Comparison of ENCODE assay signal across 11 cellular contexts in genomic region chr21:33682992-33683627, GRCh38. TPM values are rescaled to one million over a fixed set of nuclear protein-coding genes. Genes with fewer than 3 reads are reported as not detected.
DNase-seq lines count a peak whose midpoint lies in the region; ATAC-seq and TF ChIP-seq lines count a peak whose summit lies in the region.
"Had no signal": no experiment of that assay in that cellular context is flagged by ENCODE, and none has a peak within 500 bp of the region (broad histone marks: within the 10 kb centered on the region; RNA-seq: fewer than 3 reads in every experiment).

No MANE protein-coding gene starts in this region.

- H2AK9ac ChIP-seq in IMR-90 (replicated peaks; ENCODE audit: low read depth, low read length, poor library complexity), result no peak overlapping the region

- peak; percentile 65 for DNase-seq in AG20443 (ENCODE audit: low spot score)
- peak; percentile 88 for DNase-seq in IMR-90
- peak; percentile 93 for DNase-seq in mammary epithelial cell
- DNase-seq in mesendoderm, result peak; percentile 95
- DNase-seq in activated CD4-positive, alpha-beta T cell treated with anti-CD3 and anti-CD28 coated beads, Interleukin-2, amount 10 ng/mL, durations not matched to agents 7 days and 5 days, result no peak
- DNase-seq in DMS 273 (lab: John Stamatoyannopoulos, UW; ENCODE audit: unreplicated experiment), result no peak
- DNase-seq in stimulated activated CD4-positive, alpha-beta T cell treated with anti-CD3 and anti-CD28 coated beads, Interleukin-1b, Interleukin-23, amount 100 ng/mL, for 48 hours, result no peak
- DNase-seq in NCI-H2107 treated with DMSO at 0.1 percent for 48 hours (lab: John Stamatoyannopoulos, UW; ENCODE audit: unreplicated experiment), result no peak
- DNase-seq: DMS79 treated with DMSO at 0.1 percent for 48 hours, Peyer's patch, upper lobe of left lung had no signal

- H4K20me1 ChIP-seq in IMR-90 (ENCODE audit: insufficient read depth, low read length) (peaks cover 31% of the 10 kb centered on the region), mammary epithelial cell (ENCODE audit: insufficient read depth, low read length) (no peaks in the 10 kb centered on the region)

- H2AFZ ChIP-seq in IMR-90 (replicated peaks; ENCODE audit: low read length, poor library complexity) (no peak overlapping the region), mammary epithelial cell (ENCODE audit: low read depth, low read length) (no peak overlapping the region)

- H2BK120ac ChIP-seq in IMR-90 (ENCODE audit: low read depth, low read length), result no peak overlapping the region
- no peak overlapping the region for H2BK120ac ChIP-seq in mesendoderm (ENCODE audit: low read depth, low read length)

- no peaks in the 10 kb centered on the region for H3K36me3 ChIP-seq in IMR-90 (ENCODE audit: control insufficient read depth, insufficient read depth, low read length)
- H3K36me3 ChIP-seq in mammary epithelial cell (ENCODE audit: insufficient read depth, low read length), result peaks cover 2% of the 10 kb centered on the region
- no peaks in the 10 kb centered on the region for H3K36me3 ChIP-seq in mesendoderm (ENCODE audit: control insufficient read depth, insufficient read depth, low read length)
- H3K36me3 ChIP-seq: Peyer's patch, upper lobe of left lung had no signal

- H2BK5ac ChIP-seq in IMR-90 (ENCODE audit: low read depth, low read length, poor library complexity, severe bottlenecking) (peak overlapping the region; percentile 59), mesendoderm (ENCODE audit: low read length) (no peak overlapping the region)

- H2BK20ac ChIP-seq in IMR-90 (ENCODE audit: low read depth, low read length), result no peak overlapping the region

- H3K14ac ChIP-seq in IMR-90 (replicated peaks; ENCODE audit: low read depth, low read length), result peak overlapping the region; percentile 30

- H4K8ac ChIP-seq in IMR-90 (ENCODE audit: low read depth in 2 of 2, low read length in 2 of 2) (peak overlapping the region in 1 of 2 experiments; percentile 28; a peak in 1 of 4 replicates), mesendoderm (ENCODE audit: low read depth, low read length) (no peak overlapping the region)

- H3K79me2 ChIP-seq in mammary epithelial cell (ENCODE audit: insufficient read depth, low read length) (peaks cover 83% of the 10 kb centered on the region), mesendoderm (ENCODE audit: control insufficient read depth, insufficient read depth, low read length) (peaks cover 26% of the 10 kb centered on the region)

- H4K5ac ChIP-seq in IMR-90 (ENCODE audit: low read depth, low read length), result no peak overlapping the region
- no peak overlapping the region for H4K5ac ChIP-seq in mesendoderm (ENCODE audit: low read length)

- no peak overlapping the region for H2BK15ac ChIP-seq in IMR-90 (ENCODE audit: low read depth, low read length)
- H2BK15ac ChIP-seq in mesendoderm (replicated peaks; ENCODE audit: low read depth), result no peak overlapping the region

- TF ChIP-seq POLR2A in IMR-90 (IDR thresholded peaks at IDR 0.05; ENCODE audit: low read depth, low read length), result no peak

- H3K9ac ChIP-seq in IMR-90 (ENCODE audit: low read depth, low read length) (no peak overlapping the region; the same call in 1 of the 2 replicates), mammary epithelial cell (ENCODE audit: insufficient read depth, low read length) (no peak overlapping the region), mesendoderm (ENCODE audit: low read length) (no peak overlapping the region)

- TF ChIP-seq CTCF in IMR-90 (conservative IDR thresholded peaks at IDR 0.05; ENCODE audit: low read depth, low read length), result no peak
- no peak for TF ChIP-seq CTCF in mammary epithelial cell (conservative IDR thresholded peaks at IDR 0.05 in 1 of 2, IDR thresholded peaks at IDR 0.05 in 1 of 2; ENCODE audit: extremely low read depth in 1 of 2, insufficient read depth in 1 of 2, low read depth in 1 of 2, low read length in 2 of 2)

- H3K79me1 ChIP-seq in IMR-90 (ENCODE audit: low read depth in 1 of 2, low read length in 2 of 2) (peaks cover 22 to 63% of the 10 kb centered on the region in 2 experiments), mesendoderm (ENCODE audit: low read length) (peaks cover 6% of the 10 kb centered on the region)

- peak; percentile 68 for ATAC-seq in IMR-90 (ENCODE audit: low read depth)

- H3K4me3 Mint-ChIP-seq in activated CD4-positive, alpha-beta T cell treated with anti-CD3 and anti-CD28 coated beads, Interleukin-2, amount 10 ng/mL, durations not matched to agents 7 days and 5 days, result no peak overlapping the region

- H3K27ac ChIP-seq in IMR-90 (ENCODE audit: insufficient read depth, low read length) (no peak overlapping the region), mammary epithelial cell (ENCODE audit: insufficient read depth, low read depth, low read length) (peak overlapping the region; percentile 77), mesendoderm (ENCODE audit: low read depth, low read length) (no peak overlapping the region)
- H3K27ac ChIP-seq: Peyer's patch, upper lobe of left lung had no signal

- dilution Hi-C loops in IMR-90 (cut with HindIII; ENCODE audit: low sequenced_read_pairs, unreplicated experiment), result no loop called here
- dilution Hi-C loops in mammary epithelial cell (cut with HindIII; ENCODE audit: low sequenced_read_pairs), result no loop called here

- in situ Hi-C loops in IMR-90 (cut with MboI; ENCODE audit: low sequenced_read_pairs), result no loop called here
- in situ Hi-C loops in mammary epithelial cell (cut with MboI; ENCODE audit: low sequenced_read_pairs in 2 of 2), result no loop called here

- H3K9me3 ChIP-seq in IMR-90 (ENCODE audit: control insufficient read depth, insufficient read depth, low read length), result no peaks in the 10 kb centered on the region
- no peaks in the 10 kb centered on the region for H3K9me3 ChIP-seq in mammary epithelial cell (replicated peaks; ENCODE audit: insufficient read depth, low read length)
- H3K9me3 ChIP-seq: Peyer's patch, upper lobe of left lung had no signal

- H3K23ac ChIP-seq in IMR-90 (ENCODE audit: low read depth, low read length) (no peak overlapping the region), mesendoderm (ENCODE audit: low read length) (no peak overlapping the region)

- no peaks in the 10 kb centered on the region for H3K36me3 Mint-ChIP-seq in activated CD4-positive, alpha-beta T cell treated with anti-CD3 and anti-CD28 coated beads, Interleukin-2, amount 10 ng/mL, durations not matched to agents 7 days and 5 days (ENCODE audit: low read depth)

- H3K4me1 ChIP-seq in IMR-90 (ENCODE audit: control insufficient read depth, insufficient read depth, low read length) (peaks cover 13% of the 10 kb centered on the region), mammary epithelial cell (ENCODE audit: insufficient read depth, low read length) (peaks cover 44% of the 10 kb centered on the region), mesendoderm (ENCODE audit: control insufficient read depth, low read depth, low read length) (peaks cover 9% of the 10 kb centered on the region)

- H3K27me3 ChIP-seq in IMR-90 (ENCODE audit: control insufficient read depth, insufficient read depth, low read length), result no peaks in the 10 kb centered on the region
- no peaks in the 10 kb centered on the region for H3K27me3 ChIP-seq in mammary epithelial cell (ENCODE audit: insufficient read depth, low read length)
- H3K27me3 ChIP-seq in mesendoderm (ENCODE audit: insufficient read depth, low read length, poor library complexity), result no peaks in the 10 kb centered on the region
- H3K27me3 ChIP-seq: Peyer's patch, upper lobe of left lung had no signal

- intact Hi-C loops in IMR-90 (cut with micrococcal nuclease), result no loop called here
- intact Hi-C loops in mammary epithelial cell (cut with micrococcal nuclease), result loop anchor here (1.0 to 2.0 kb wide), 2 partner anchors 20 to 41 kb away; partner anchors contain the start of gene ITSN1

- CTCF ChIA-PET in IMR-90 (lab: Yijun Ruan, JAX) (interaction anchor here (0.6 kb wide), 1 partner anchor 29 kb away, joined by 4 read pairs; no protein-coding TSS in a partner anchor), mammary epithelial cell (lab: Charles Lee; ENCODE audit: low non-redundant PET) (no interaction called here)
- CTCF ChIA-PET in activated CD4-positive, alpha-beta T cell treated with anti-CD3 and anti-CD28 coated beads, Interleukin-2, amount 10 ng/mL, durations not matched to agents 7 days and 5 days (lab: Charles Lee), result no interaction called here

- BruUV-seq in IMR-90 (replicated peaks; lab: Mats Ljungman, UMichigan) (no TSS peak), mammary epithelial cell (replicated peaks; lab: Mats Ljungman, UMichigan) (no TSS peak)

- H3K4me2 ChIP-seq in IMR-90 (ENCODE audit: low read depth, low read length) (peak overlapping the region; percentile 53; the same call in 1 of the 2 replicates), mammary epithelial cell (ENCODE audit: insufficient read depth, low read depth, low read length) (peak overlapping the region; percentile 71), mesendoderm (ENCODE audit: low read length) (no peak overlapping the region)

- peaks cover 18% of the 10 kb centered on the region for H3K9me1 ChIP-seq in IMR-90 (ENCODE audit: insufficient read depth, low read length)

- H3K27me3 Mint-ChIP-seq in activated CD4-positive, alpha-beta T cell treated with anti-CD3 and anti-CD28 coated beads, Interleukin-2, amount 10 ng/mL, durations not matched to agents 7 days and 5 days, result peaks cover 6% of the 10 kb centered on the region

- H3K27ac Mint-ChIP-seq in activated CD4-positive, alpha-beta T cell treated with anti-CD3 and anti-CD28 coated beads, Interleukin-2, amount 10 ng/mL, durations not matched to agents 7 days and 5 days, result no peak overlapping the region

- no peak for TF ChIP-seq RAD21 in IMR-90 (IDR thresholded peaks at IDR 0.05; ENCODE audit: low read length)

- H3K4me3 ChIP-seq in IMR-90 (ENCODE audit: insufficient read depth, low read depth, low read length) (no peak overlapping the region), mammary epithelial cell (replicated peaks in 1 of 3; ENCODE audit: insufficient read depth in 1 of 3, low read depth in 2 of 3, low read length in 3 of 3) (peak overlapping the region in 1 of 3 experiments; percentile 9), mesendoderm (ENCODE audit: low read length) (no peak overlapping the region)
- H3K4me3 ChIP-seq: Peyer's patch, upper lobe of left lung had no signal

- H3K9me3 Mint-ChIP-seq in activated CD4-positive, alpha-beta T cell treated with anti-CD3 and anti-CD28 coated beads, Interleukin-2, amount 10 ng/mL, durations not matched to agents 7 days and 5 days, result no peaks in the 10 kb centered on the region

- H2AK5ac ChIP-seq in IMR-90 (ENCODE audit: low read depth, low read length) (peak overlapping the region; percentile 54; the same call in 1 of the 2 replicates), mesendoderm (ENCODE audit: low read length) (no peak overlapping the region)

- H4K91ac ChIP-seq in IMR-90 (ENCODE audit: insufficient read depth, low read depth, low read length), result no peak overlapping the region

- H3K56ac ChIP-seq in IMR-90 (ENCODE audit: extremely low read depth, insufficient read depth, low read length) (no peak overlapping the region), mesendoderm (ENCODE audit: low read length) (no peak overlapping the region)

- H3K4ac ChIP-seq in IMR-90 (ENCODE audit: low read depth, low read length), result peak overlapping the region; percentile 44; the same call in 1 of the 2 replicates
- no peak overlapping the region for H3K4ac ChIP-seq in mesendoderm (ENCODE audit: low read depth, low read length)

- POLR2A ChIA-PET in IMR-90 (lab: Charles Lee; ENCODE audit: unreplicated experiment), result no interaction called here
- POLR2A ChIA-PET in activated CD4-positive, alpha-beta T cell treated with anti-CD3 and anti-CD28 coated beads, Interleukin-2, amount 10 ng/mL, durations not matched to agents 7 days and 5 days (lab: Charles Lee), result no interaction called here

- H3K4me1 Mint-ChIP-seq in activated CD4-positive, alpha-beta T cell treated with anti-CD3 and anti-CD28 coated beads, Interleukin-2, amount 10 ng/mL, durations not matched to agents 7 days and 5 days, result no peaks in the 10 kb centered on the region

- H3K18ac ChIP-seq in IMR-90 (ENCODE audit: low read depth, low read length) (peak overlapping the region; percentile 72; the same call in 1 of the 2 replicates), mesendoderm (ENCODE audit: low read length) (no peak overlapping the region)

- WGBS in IMR-90 (ENCODE audit: extremely low coverage in 2 of 2, insufficient read length in 1 of 2), 2 experiments, result no CpG with 5 or more reads among the region's 4 CpGs
- 42% methylated on average over 4 of the region's 4 CpGs for WGBS in mammary epithelial cell (ENCODE audit: low coverage, missing lambda C conversion rate)
- WGBS in mesendoderm (ENCODE audit: extremely low coverage, insufficient coverage, low lambda C conversion rate), result no CpG with 5 or more reads among the region's 4 CpGs

RNA-seq across cellular contexts. Expression of gene ITSN1, which starts 40.8 kb away (rescaled TPM):
- total RNA-seq in IMR-90 (2012; rRNA removed) (56.4 and 62.0 TPM in 2 replicates), mammary epithelial cell (10 to 100 TPM; 18.7 to 34.0 TPM)
- polyA plus RNA-seq in IMR-90 (2012; rRNA removed) (40.3 and 45.4 TPM in 2 replicates), mammary epithelial cell (37.3 TPM)
- 25.6 and 29.6 TPM in 2 replicates for polyA plus RNA-seq in IMR-90 (2012; cell fraction: cytosol; rRNA removed)
- 68.1 and 155 TPM in 2 replicates for polyA plus RNA-seq in IMR-90 (2012; cell fraction: nucleus; rRNA removed; ENCODE audit: low replicate concordance)
- polyA minus RNA-seq in mammary epithelial cell, result 32.1 TPM
- 44.4 TPM for polyA plus RNA-seq in mesendoderm (2013, experiment 1 of 2)
- polyA plus RNA-seq in mesendoderm (2013, experiment 2 of 2), result 47.3 TPM
- total RNA-seq in activated CD4-positive, alpha-beta T cell treated with anti-CD3 and anti-CD28 coated beads, Interleukin-2, amount 10 ng/mL, durations not matched to agents 7 days and 5 days, result 1 to 10 TPM; 3.0 to 3.3 TPM

RNA-seq across cellular contexts. Expression of gene CRYZL1, which starts 41.6 kb away (rescaled TPM):
- total RNA-seq in IMR-90 (2012; rRNA removed), result 19.9 and 23.1 TPM in 2 replicates
- polyA plus RNA-seq in IMR-90 (2012; rRNA removed), result 23.7 and 28.5 TPM in 2 replicates
- polyA plus RNA-seq in IMR-90 (2012; cell fraction: cytosol; rRNA removed), result 6.0 and 13.5 TPM in 2 replicates
- polyA plus RNA-seq in IMR-90 (2012; cell fraction: nucleus; rRNA removed; ENCODE audit: low replicate concordance), result 4.7 and 68.1 TPM in 2 replicates
- 10 to 100 TPM; 21.0 to 21.4 TPM for total RNA-seq in mammary epithelial cell
- 21.5 TPM for polyA plus RNA-seq in mammary epithelial cell
- polyA minus RNA-seq in mammary epithelial cell, result 8.9 TPM
- polyA plus RNA-seq in mesendoderm (2013, experiment 1 of 2), result 10.0 TPM
- 9.7 TPM for polyA plus RNA-seq in mesendoderm (2013, experiment 2 of 2)
- total RNA-seq in activated CD4-positive, alpha-beta T cell treated with anti-CD3 and anti-CD28 coated beads, Interleukin-2, amount 10 ng/mL, durations not matched to agents 7 days and 5 days, result 10 to 100 TPM; 34.5 to 38.4 TPM

Comparison
In these comparisons a context has a peak if more than half of its experiments do, and no peak if none do; other contexts are left out.
1. DNase-seq: peak in AG20443 (single experiment), IMR-90 (single experiment), mammary epithelial cell (single experiment) and mesendoderm (single experiment); none in activated CD4-positive, alpha-beta T cell treated with anti-CD3 and anti-CD28 coated beads, Interleukin-2, amount 10 ng/mL, durations not matched to agents 7 days and 5 days (single experiment), DMS 273 (single experiment), stimulated activated CD4-positive, alpha-beta T cell treated with anti-CD3 and anti-CD28 coated beads, Interleukin-1b, Interleukin-23, amount 100 ng/mL, for 48 hours (single experiment) and NCI-H2107 treated with DMSO at 0.1 percent for 48 hours (single experiment).
2. RNA of gene ITSN1, which starts 40.8 kb away (total RNA-seq): 56.4 to 62.0 TPM in IMR-90 and 18.7 to 34.0 TPM in mammary epithelial cell; 3.0 to 3.3 TPM in activated CD4-positive, alpha-beta T cell treated with anti-CD3 and anti-CD28 coated beads, Interleukin-2, amount 10 ng/mL, durations not matched to agents 7 days and 5 days; every median in the first group is over 4 times any median in the second.